ENCODE assay signal across 35 cellular contexts in genomic region chr18:78686976-78687685, GRCh38.
"Had no signal": no experiment of that assay in that cellular context is flagged by ENCODE, and none has a peak within 500 bp of the region (broad histone marks: within the 10 kb centered on the region; RNA-seq: fewer than 3 reads in every experiment).

No MANE protein-coding gene starts in this region.

- H3K4me3 ChIP-seq: MG63 had no signal

- H3K27ac ChIP-seq: KMS-11 had no signal

- DNase-seq: Karpas-422, Kasumi-1, MG63, MM.1S, MV-4-11, NCI-H1048, NCI-H1092, NCI-H1092 treated with DMSO at 0.1 percent for 48 hours, NCI-H1105, NCI-H1105 treated with DMSO at 0.1 percent for 48 hours, NCI-H1417, NCI-H1417 treated with DMSO at 0.1 percent for 48 hours, NCI-H1436, NCI-H1436 treated with DMSO at 0.1 percent for 48 hours, NCI-H1694, NCI-H1694 treated with DMSO at 0.1 percent for 48 hours, NCI-H187, NCI-H187 treated with DMSO at 0.1 percent for 48 hours, NCI-H1930, NCI-H2029, NCI-H2029 treated with DMSO at 0.1 percent for 48 hours, NCI-H2081, NCI-H2081 treated with DMSO at 0.1 percent for 48 hours, NCI-H2107, NCI-H2171, NCI-H2171 treated with DMSO at 0.1 percent for 48 hours, NCI-H2227 treated with DMSO at 0.1 percent for 48 hours, NCI-H226, NCI-H345, NCI-H446, NCI-H446 treated with DMSO at 0.1 percent for 48 hours, NCI-H510A, NCI-H510A treated with DMSO at 0.1 percent for 48 hours, NCI-H524 had no signal

- H3K4me2 ChIP-seq: KMS-11 had no signal

- H3K36me3 ChIP-seq: MG63 had no signal

- H3K9me3 ChIP-seq: MG63 had no signal

- H3K9ac ChIP-seq: KMS-11 had no signal
